Comparison of ENCODE assay signal across 10 cellular contexts in genomic region chr11:924406-925157, GRCh38. TPM values are rescaled to one million over a fixed set of nuclear protein-coding genes. Genes with fewer than 3 reads are reported as not detected.
DNase-seq lines count a peak whose midpoint lies in the region; ATAC-seq and TF ChIP-seq lines count a peak whose summit lies in the region.
"Had no signal": no experiment of that assay in that cellular context is flagged by ENCODE, and none has a peak within 500 bp of the region (broad histone marks: within the 10 kb centered on the region; RNA-seq: fewer than 3 reads in every experiment).

No MANE protein-coding gene starts in this region.

- H4K20me1 ChIP-seq in PC-9 (ENCODE audit: insufficient read depth): peaks cover 3% of the 10 kb centered on the region; the same call in 1 of the 2 replicates

- no peak for DNase-seq in CD4-positive, CD25-positive, alpha-beta regulatory T cell
- no peak for DNase-seq in RWPE1 (ENCODE audit: low spot score)
- DNase-seq in Right ventricle myocardium superior: peak; percentile 63
- peak; percentile 27 for DNase-seq in retina
- DNase-seq in PC-9: no peak
- no peak for DNase-seq in EL
- DNase-seq: activated CD4-positive, alpha-beta memory T cell treated with anti-CD3 and anti-CD28 coated beads, Interleukin-2, amount 10 ng/mL, durations not matched to agents 7 days and 5 days; NCI-H1105 had no signal

- intact Hi-C loops in Right ventricle myocardium superior (cut with DNase I) (loop anchor here (10.0 kb wide), 1 partner anchor 130 kb away; no protein-coding TSS in a partner anchor), PC-9 (cut with micrococcal nuclease; ENCODE audit: unreplicated experiment) (loop anchor here (5.0 kb wide), 1 partner anchor 128 kb away; no protein-coding TSS in a partner anchor)

- CTCF ChIA-PET in RWPE1 (lab: Yijun Ruan, JAX): interaction anchor here (0.5 to 1.0 kb wide), 5 partner anchors 8 to 392 kb away, joined by 3 to 4 read pairs (median 3); no protein-coding TSS in a partner anchor
- CTCF ChIA-PET in PC-9 (lab: Charles Lee): interaction anchor here (0.6 to 0.7 kb wide), 2 partner anchors 117 to 149 kb away, joined by 4 read pairs; no protein-coding TSS in a partner anchor

- H2AFZ ChIP-seq in PC-9: no peak overlapping the region

- no peaks in the 10 kb centered on the region for H3K9me3 Mint-ChIP-seq in CD4-positive, CD25-positive, alpha-beta regulatory T cell
- H3K9me3 Mint-ChIP-seq: activated CD4-positive, alpha-beta memory T cell treated with anti-CD3 and anti-CD28 coated beads, Interleukin-2, amount 10 ng/mL, durations not matched to agents 7 days and 5 days had no signal

- H3K36me3 Mint-ChIP-seq in CD4-positive, CD25-positive, alpha-beta regulatory T cell: no peaks in the 10 kb centered on the region

- peaks cover 4% of the 10 kb centered on the region for H3K27me3 Mint-ChIP-seq in CD4-positive, CD25-positive, alpha-beta regulatory T cell
- H3K27me3 Mint-ChIP-seq: activated CD4-positive, alpha-beta memory T cell treated with anti-CD3 and anti-CD28 coated beads, Interleukin-2, amount 10 ng/mL, durations not matched to agents 7 days and 5 days had no signal

- H3K36me3 ChIP-seq in CD4-positive, CD25-positive, alpha-beta regulatory T cell (ENCODE audit: control insufficient read depth, insufficient read depth, low read length): no peaks in the 10 kb centered on the region
- H3K36me3 ChIP-seq in PC-9 (ENCODE audit: low read depth): no peaks in the 10 kb centered on the region

- H3K4me3 ChIP-seq in CD4-positive, CD25-positive, alpha-beta regulatory T cell (ENCODE audit: low read depth, low read length): no peak overlapping the region
- no peak overlapping the region for H3K4me3 ChIP-seq in PC-9

- peaks cover 34% of the 10 kb centered on the region for H3K4me1 ChIP-seq in CD4-positive, CD25-positive, alpha-beta regulatory T cell (ENCODE audit: control insufficient read depth, insufficient read depth, low read length, poor library complexity, severe bottlenecking)
- no peaks in the 10 kb centered on the region for H3K4me1 ChIP-seq in PC-9 (replicated peaks; ENCODE audit: insufficient read depth)

- no peak overlapping the region for H3K27ac ChIP-seq in CD4-positive, CD25-positive, alpha-beta regulatory T cell (ENCODE audit: insufficient read depth, low read length, poor library complexity, severe bottlenecking)
- peak overlapping the region; percentile 88 for H3K27ac ChIP-seq in RWPE1
- no peak overlapping the region for H3K27ac ChIP-seq in PC-9

- H3K27ac Mint-ChIP-seq in CD4-positive, CD25-positive, alpha-beta regulatory T cell: peak overlapping the region in 1 of 3 donors; percentile 43

- no peak overlapping the region for H3K4me2 ChIP-seq in PC-9

- POLR2A ChIA-PET in RWPE1 (lab: Yijun Ruan, JAX; ENCODE audit: low non-redundant PET) (no interaction called here), PC-9 (lab: Charles Lee; ENCODE audit: unreplicated experiment) (no interaction called here)

- no peaks in the 10 kb centered on the region for H3K9me2 ChIP-seq in PC-9 (ENCODE audit: insufficient read depth)

- H3F3A ChIP-seq in PC-9 (ENCODE audit: insufficient read depth, low read depth): 0 out of 2 replicates have a peak, but pooled peaks cover 6% of the 10 kb centered on the region

- no peaks in the 10 kb centered on the region for H3K9me3 ChIP-seq in CD4-positive, CD25-positive, alpha-beta regulatory T cell (ENCODE audit: control insufficient read depth in 2 of 2, low read length in 2 of 2)
- H3K9me3 ChIP-seq in PC-9 (ENCODE audit: insufficient read depth, low read depth): no peaks in the 10 kb centered on the region

- H3K4me3 Mint-ChIP-seq in CD4-positive, CD25-positive, alpha-beta regulatory T cell: peak overlapping the region in 3 of 4 donors; percentile 21 to 31 (median 29)
- H3K4me3 Mint-ChIP-seq: activated CD4-positive, alpha-beta memory T cell treated with anti-CD3 and anti-CD28 coated beads, Interleukin-2, amount 10 ng/mL, durations not matched to agents 7 days and 5 days had no signal

- peaks cover 16% of the 10 kb centered on the region; the same call in 1 of the 2 replicates for H3K79me2 ChIP-seq in PC-9 (ENCODE audit: low read depth)

- BruUV-seq in PC-9 (replicated peaks; lab: Mats Ljungman, UMichigan): no TSS peak

- no peak for ATAC-seq in CD4-positive, CD25-positive, alpha-beta regulatory T cell (ENCODE audit: low read depth in 2 of 2)
- ATAC-seq in Right ventricle myocardium superior (ENCODE audit: poor library complexity): peak; percentile 5
- ATAC-seq in HG03439 (IDR thresholded peaks at IDR 0.05; ENCODE audit: unreplicated experiment): no peak
- ATAC-seq in GM18870 (IDR thresholded peaks at IDR 0.05; ENCODE audit: unreplicated experiment): no peak

- H3K4me1 Mint-ChIP-seq in CD4-positive, CD25-positive, alpha-beta regulatory T cell: peaks cover 16 to 34% (median 23%) of the 10 kb centered on the region in 4 donors

- no peaks in the 10 kb centered on the region for H3K27me3 ChIP-seq in CD4-positive, CD25-positive, alpha-beta regulatory T cell (ENCODE audit: control insufficient read depth, insufficient read depth, low read length)
- no peaks in the 10 kb centered on the region for H3K27me3 ChIP-seq in PC-9 (ENCODE audit: insufficient read depth, low read depth)

- TF ChIP-seq CTCF in RWPE1 (conservative IDR thresholded peaks at IDR 0.05; ENCODE audit: low read depth): no peak
- TF ChIP-seq CTCF in PC-9 (conservative IDR thresholded peaks at IDR 0.05): no peak

RNA-seq across cellular contexts. Expression of gene AP2A2, which starts 1.1 kb away (rescaled TPM):
- 85.9 TPM for total RNA-seq in CD4-positive, CD25-positive, alpha-beta regulatory T cell
- 10 to 100 TPM in 1 of 4 donors, 1 to 10 TPM in 3; 6.2 to 10.2 (median 7.0) TPM for polyA plus RNA-seq in CD4-positive, CD25-positive, alpha-beta regulatory T cell
- total RNA-seq in Right ventricle myocardium superior (53.5 TPM), PC-9 (2021) (39.4 and 44.0 TPM in 2 replicates)

RNA-seq across cellular contexts. Expression of gene CHID1, which starts 14.0 kb away (rescaled TPM):
- total RNA-seq in CD4-positive, CD25-positive, alpha-beta regulatory T cell: 28.7 TPM
- 10 to 100 TPM; 40.2 to 50.6 (median 47.7) TPM for polyA plus RNA-seq in CD4-positive, CD25-positive, alpha-beta regulatory T cell
- total RNA-seq in Right ventricle myocardium superior (48.3 TPM), PC-9 (2021) (66.1 and 85.6 TPM in 2 replicates)

Comparison
In these comparisons a context has a peak if more than half of its experiments do, and no peak if none do; other contexts are left out.
1. DNase-seq: peak in Right ventricle myocardium superior (single experiment) and retina (single experiment); none in CD4-positive, CD25-positive, alpha-beta regulatory T cell (0 of 3), RWPE1 (single experiment), PC-9 (0 of 2) and EL (single experiment).